8 cellular contexts compared by ENCODE assay signal in genomic region chr1:156504821-156505678, GRCh38. TPM values are rescaled to one million over a fixed set of nuclear protein-coding genes. Genes with fewer than 3 reads are reported as not detected.
DNase-seq lines count a peak whose midpoint lies in the region; ATAC-seq and TF ChIP-seq lines count a peak whose summit lies in the region.

No MANE protein-coding gene starts in this region.

- peak overlapping the region; percentile 100 for H3K27ac ChIP-seq in rectal smooth muscle tissue (ENCODE audit: low read depth, low read length)
- peak overlapping the region; percentile 99 for H3K27ac ChIP-seq in vagina

- ATAC-seq in HG02885 (IDR thresholded peaks at IDR 0.05; ENCODE audit: poor library complexity, unreplicated experiment), result peak; percentile 45

- TF ChIP-seq CTCF in GM12865 (IDR thresholded peaks at IDR 0.05; ENCODE audit: insufficient read depth, low read depth, low read length, missing control alignments) (no peak), astrocyte of the cerebellum (IDR thresholded peaks at IDR 0.05; ENCODE audit: low read depth, low read length, missing control alignments) (no peak), vagina (IDR thresholded peaks at IDR 0.05) (no peak)

- H3K9me3 ChIP-seq in vagina, result no peaks in the 10 kb centered on the region

- H3K36me3 ChIP-seq in rectal smooth muscle tissue (ENCODE audit: control insufficient read depth, insufficient read depth, low read length) (no peaks in the 10 kb centered on the region), vagina (no peaks in the 10 kb centered on the region)

- DNase-seq in GM12865 (ENCODE audit: low read depth), result peak; percentile 99
- peak; percentile 85 for DNase-seq in NCI-H2029 treated with DMSO at 0.1 percent for 48 hours (lab: John Stamatoyannopoulos, UW)
- DNase-seq in T1000 (lab: John Stamatoyannopoulos, UW), result peak; percentile 92
- DNase-seq in astrocyte of the cerebellum (ENCODE audit: low read depth), result peak; percentile 99
- DNase-seq in hepatic stellate cell (ENCODE audit: low spot score), result peak; percentile 95
- peak in 1 of 2 donors; percentile 100 for DNase-seq in vagina (ENCODE audit: extremely low spot score in 2 of 2)

- H3K4me1 ChIP-seq in rectal smooth muscle tissue (ENCODE audit: control insufficient read depth, insufficient read depth, low read length) (peaks cover 54% of the 10 kb centered on the region), vagina (peaks cover 67% of the 10 kb centered on the region)

- in situ Hi-C loops in astrocyte of the cerebellum (cut with HindIII; ENCODE audit: low sequenced_read_pairs), result no loop called here

- peak overlapping the region; percentile 61 for H3K4me3 ChIP-seq in GM12865 (ENCODE audit: low read depth, low read length)
- H3K4me3 ChIP-seq in astrocyte of the cerebellum (ENCODE audit: low read depth, low read length), result peak overlapping the region; percentile 25
- peak overlapping the region; percentile 61 for H3K4me3 ChIP-seq in rectal smooth muscle tissue (ENCODE audit: low read length)
- H3K4me3 ChIP-seq in vagina, result peak overlapping the region; percentile 30 to 41

- peak; percentile 36 to 60 for TF ChIP-seq POLR2A in vagina (IDR thresholded peaks at IDR 0.05)

- peak overlapping the region; percentile 70 for H3K9ac ChIP-seq in rectal smooth muscle tissue (ENCODE audit: low read length)

- no peaks in the 10 kb centered on the region for H3K27me3 ChIP-seq in rectal smooth muscle tissue (ENCODE audit: control insufficient read depth, insufficient read depth, low read length)
- H3K27me3 ChIP-seq in vagina, result no peaks in the 10 kb centered on the region

- intact Hi-C loops in vagina (cut with DNase I), result no loop called here

RNA-seq across cellular contexts. Expression of gene MEF2D, which starts 4.5 kb away (rescaled TPM):
- 33.9 TPM for total RNA-seq in vagina
